Comparison of ENCODE assay signal across 8 cellular contexts in genomic region chr13:46796129-46796514, GRCh38. TPM values are rescaled to one million over a fixed set of nuclear protein-coding genes. Genes with fewer than 3 reads are reported as not detected.
DNase-seq lines count a peak whose midpoint lies in the region; ATAC-seq and TF ChIP-seq lines count a peak whose summit lies in the region.

No MANE protein-coding gene starts in this region.

- CTCF ChIA-PET in HEK293 (lab: Yijun Ruan, JAX) = no interaction called here
- CTCF ChIA-PET in activated CD4-positive, alpha-beta memory T cell treated with anti-CD3 and anti-CD28 coated beads, Interleukin-2, amount 10 ng/mL, durations not matched to agents 7 days and 5 days (lab: Charles Lee) = interaction anchor here (1.0 kb wide), 1 partner anchor 11 kb away, joined by 3 read pairs; no protein-coding TSS in a partner anchor

- H3K4me3 Mint-ChIP-seq in activated CD4-positive, alpha-beta memory T cell treated with anti-CD3 and anti-CD28 coated beads, Interleukin-2, amount 10 ng/mL, durations not matched to agents 7 days and 5 days = peak overlapping the region; percentile 87

- WGBS in hepatocyte (ENCODE audit: low lambda C conversion rate, missing lambda C conversion rate) = 84% methylated on average over 5 of the region's 5 CpGs

- H3K4me3 ChIP-seq in HEK293 (ENCODE audit: low read depth, low read length) (peak overlapping the region; percentile 96), hepatocyte (peak overlapping the region; percentile 80), skin epidermis (peak overlapping the region; percentile 57 to 94 (median 86))

- H3K27me3 ChIP-seq in hepatocyte = no peaks in the 10 kb centered on the region

- H3K9me3 ChIP-seq in HEK293 (ENCODE audit: control insufficient read depth, insufficient read depth, low read depth, low read length) (no peaks in the 10 kb centered on the region), hepatocyte (ENCODE audit: low read depth) (no peaks in the 10 kb centered on the region)

- no peaks in the 10 kb centered on the region for H3K9me2 ChIP-seq in hepatocyte (replicated peaks; ENCODE audit: insufficient read depth)

- H3K27ac ChIP-seq in HEK293 (ENCODE audit: extremely low read depth, low read depth, low read length) (no peak overlapping the region; the same call in 1 of the 2 replicates), hepatocyte (peak overlapping the region; percentile 97), skin epidermis (peak overlapping the region in 20 of 21 experiments; percentile 52 to 95 (median 88))

- H3K4me2 ChIP-seq in hepatocyte = peak overlapping the region; percentile 89

- H3K79me2 ChIP-seq in hepatocyte = peaks cover 28% of the 10 kb centered on the region

- peak overlapping the region; percentile 87 for H3K27ac Mint-ChIP-seq in activated CD4-positive, alpha-beta memory T cell treated with anti-CD3 and anti-CD28 coated beads, Interleukin-2, amount 10 ng/mL, durations not matched to agents 7 days and 5 days

- intact Hi-C loops in head of caudate nucleus (cut with DNase I) = no loop called here

- no peaks in the 10 kb centered on the region for H3K9me3 Mint-ChIP-seq in activated CD4-positive, alpha-beta memory T cell treated with anti-CD3 and anti-CD28 coated beads, Interleukin-2, amount 10 ng/mL, durations not matched to agents 7 days and 5 days

- no peak for ATAC-seq in HG03457 (IDR thresholded peaks at IDR 0.05; ENCODE audit: unreplicated experiment)

- no peak for DNase-seq in activated CD4-positive, alpha-beta memory T cell treated with anti-CD3 and anti-CD28 coated beads, Interleukin-2, amount 10 ng/mL, durations not matched to agents 7 days and 5 days
- DNase-seq in hepatocyte (ENCODE audit: low spot score) = no peak
- DNase-seq in AML-193 (lab: John Stamatoyannopoulos, UW) = no peak
- DNase-seq in head of caudate nucleus = no peak
- DNase-seq in central memory CD4-positive, alpha-beta T cell = no peak

- H3K4me1 ChIP-seq in HEK293 (ENCODE audit: control insufficient read depth, insufficient read depth, low read length) (no peaks in the 10 kb centered on the region; the same call in 1 of the 2 replicates), hepatocyte (ENCODE audit: insufficient read depth) (peaks cover 19% of the 10 kb centered on the region)

- peaks cover 43% of the 10 kb centered on the region for H3K4me1 Mint-ChIP-seq in activated CD4-positive, alpha-beta memory T cell treated with anti-CD3 and anti-CD28 coated beads, Interleukin-2, amount 10 ng/mL, durations not matched to agents 7 days and 5 days

- peaks cover 17% of the 10 kb centered on the region for H3K36me3 Mint-ChIP-seq in activated CD4-positive, alpha-beta memory T cell treated with anti-CD3 and anti-CD28 coated beads, Interleukin-2, amount 10 ng/mL, durations not matched to agents 7 days and 5 days (ENCODE audit: low read depth)

- no peaks in the 10 kb centered on the region for H3K27me3 Mint-ChIP-seq in activated CD4-positive, alpha-beta memory T cell treated with anti-CD3 and anti-CD28 coated beads, Interleukin-2, amount 10 ng/mL, durations not matched to agents 7 days and 5 days

- POLR2A ChIA-PET in HEK293 (lab: Yijun Ruan, JAX) = no interaction called here
- POLR2A ChIA-PET in activated CD4-positive, alpha-beta memory T cell treated with anti-CD3 and anti-CD28 coated beads, Interleukin-2, amount 10 ng/mL, durations not matched to agents 7 days and 5 days (lab: Charles Lee) = interaction anchor here (0.9 to 1.3 kb wide), 4 partner anchors 11 to 42 kb away, joined by 3 to 5 read pairs (median 4); no protein-coding TSS in a partner anchor

- no peak for TF ChIP-seq CTCF in HEK293 (tag by site-specific recombination; IDR thresholded peaks at IDR 0.05)
- TF ChIP-seq CTCF in hepatocyte (IDR thresholded peaks at IDR 0.05; ENCODE audit: poor library complexity) = no peak

- H4K20me1 ChIP-seq in hepatocyte (ENCODE audit: insufficient read depth, poor library complexity, severe bottlenecking) = peaks cover 4% of the 10 kb centered on the region

- H2AFZ ChIP-seq in hepatocyte = peak overlapping the region; percentile 97

- H3K36me3 ChIP-seq in HEK293 (ENCODE audit: control insufficient read depth in 2 of 2, insufficient read depth in 1 of 2, low read length in 2 of 2) = peaks cover 7 to 9% of the 10 kb centered on the region in 2 experiments; a peak in 2 of 3 replicates
- no peaks in the 10 kb centered on the region for H3K36me3 ChIP-seq in hepatocyte (replicated peaks; ENCODE audit: insufficient read depth, low read depth)

TF ChIP-seq in HEK293, 187 proteins besides CTCF, POLR2A, EP300 and RAD21:
- TF ChIP-seq ZSCAN30 (tag by site-specific recombination; IDR thresholded peaks at IDR 0.05) (0 out of 2 replicates have a peak, but pooled peaks have one; percentile 18), ZNF664 (tag by site-specific recombination; IDR thresholded peaks at IDR 0.05) (peak; percentile 61; the same call in 1 of the 2 replicates), IKZF3 (tag by site-specific recombination; IDR thresholded peaks at IDR 0.05) (0 out of 2 replicates have a peak, but pooled peaks have one; percentile 39), ZNF580 (tag by site-specific recombination; IDR thresholded peaks at IDR 0.05) (no peak)

RNA-seq across cellular contexts. Expression of gene ESD, which starts 0.8 kb away (rescaled TPM):
- 10 to 100 TPM; 76.7 to 76.9 TPM for total RNA-seq in activated CD4-positive, alpha-beta memory T cell treated with anti-CD3 and anti-CD28 coated beads, Interleukin-2, amount 10 ng/mL, durations not matched to agents 7 days and 5 days
- total RNA-seq in hepatocyte = 127 and 136 TPM in 2 replicates
- polyA plus RNA-seq in hepatocyte = 125 and 129 TPM in 2 replicates
